ENCODE assay signal across 1 cellular context in genomic region chr12:86052921-86053320, GRCh38.
TF ChIP-seq lines count a peak whose summit lies in the region.

No MANE protein-coding gene starts in this region.

TF ChIP-seq in A549, 52 proteins besides CTCF, POLR2A, EP300 and RAD21 (continued from another document):
- TF ChIP-seq, protein P1, sequence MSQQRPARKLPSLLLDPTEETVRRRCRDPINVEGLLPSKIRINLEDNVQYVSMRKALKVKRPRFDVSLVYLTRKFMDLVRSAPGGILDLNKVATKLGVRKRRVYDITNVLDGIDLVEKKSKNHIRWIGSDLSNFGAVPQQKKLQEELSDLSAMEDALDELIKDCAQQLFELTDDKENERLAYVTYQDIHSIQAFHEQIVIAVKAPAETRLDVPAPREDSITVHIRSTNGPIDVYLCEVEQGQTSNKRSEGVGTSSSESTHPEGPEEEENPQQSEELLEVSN (IDR thresholded peaks at IDR 0.05; ENCODE audit: borderline replicate concordance, low read depth), result no peak
- TF ChIP-seq ESRRA (IDR thresholded peaks at IDR 0.05; ENCODE audit: borderline replicate concordance, low read length) (no peak), RARB (CRISPR knock-in tag; IDR thresholded peaks at IDR 0.05) (no peak), RNF2 (IDR thresholded peaks at IDR 0.05; ENCODE audit: borderline replicate concordance, low read depth) (no peak), NR3C1 (IDR thresholded peaks at IDR 0.05) (no peak)
